In the genomic region with DNA sequence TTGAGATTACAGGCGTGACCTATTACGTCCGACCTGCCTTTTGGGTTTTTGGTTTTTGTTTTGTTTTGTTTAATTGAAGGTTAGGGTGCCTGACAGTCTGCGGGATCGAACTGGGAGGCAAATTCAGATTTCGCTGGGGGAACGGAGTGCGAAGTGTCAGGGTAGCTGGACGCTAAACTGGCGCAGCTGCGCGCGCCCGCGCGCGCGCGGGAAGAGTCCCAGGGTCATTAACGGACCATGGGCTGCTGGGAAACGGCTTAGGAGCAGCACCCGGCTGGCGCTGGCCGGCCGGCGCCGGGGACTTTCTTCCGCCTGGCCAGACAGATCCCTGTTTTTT, we compare ENCODE assay signal across 1 cellular context.
TF ChIP-seq lines count a peak whose summit lies in the region.

No MANE protein-coding gene starts in this region.

TF ChIP-seq in endothelial cell of umbilical vein, 7 proteins besides CTCF, POLR2A, EP300 and RAD21:
- TF ChIP-seq MYC (IDR thresholded peaks at IDR 0.05; ENCODE audit: low read depth, low read length) = no peak
- no peak for TF ChIP-seq POLR2AphosphoS5 (IDR thresholded peaks at IDR 0.05; ENCODE audit: insufficient read depth, low read depth, low read length)
- no peak for TF ChIP-seq JUN (IDR thresholded peaks at IDR 0.05; ENCODE audit: borderline replicate concordance, insufficient read depth, insufficient read length, low read depth)
- TF ChIP-seq FOS (IDR thresholded peaks at IDR 0.05; ENCODE audit: borderline replicate concordance, insufficient read depth, low read length) = no peak
- no peak for TF ChIP-seq GATA2 (IDR thresholded peaks at IDR 0.05; ENCODE audit: insufficient read depth, insufficient read length, low read depth, low read length)
- TF ChIP-seq, protein P1, sequence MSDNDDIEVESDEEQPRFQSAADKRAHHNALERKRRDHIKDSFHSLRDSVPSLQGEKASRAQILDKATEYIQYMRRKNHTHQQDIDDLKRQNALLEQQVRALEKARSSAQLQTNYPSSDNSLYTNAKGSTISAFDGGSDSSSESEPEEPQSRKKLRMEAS (IDR thresholded peaks at IDR 0.05; ENCODE audit: insufficient read depth, insufficient read length) = no peak
- no peak for TF ChIP-seq EZH2 (IDR thresholded peaks at IDR 0.05; ENCODE audit: borderline replicate concordance, low read depth, low read length, severe bottlenecking)
